Comparison of ENCODE assay signal across 16 cellular contexts in the genomic region with DNA sequence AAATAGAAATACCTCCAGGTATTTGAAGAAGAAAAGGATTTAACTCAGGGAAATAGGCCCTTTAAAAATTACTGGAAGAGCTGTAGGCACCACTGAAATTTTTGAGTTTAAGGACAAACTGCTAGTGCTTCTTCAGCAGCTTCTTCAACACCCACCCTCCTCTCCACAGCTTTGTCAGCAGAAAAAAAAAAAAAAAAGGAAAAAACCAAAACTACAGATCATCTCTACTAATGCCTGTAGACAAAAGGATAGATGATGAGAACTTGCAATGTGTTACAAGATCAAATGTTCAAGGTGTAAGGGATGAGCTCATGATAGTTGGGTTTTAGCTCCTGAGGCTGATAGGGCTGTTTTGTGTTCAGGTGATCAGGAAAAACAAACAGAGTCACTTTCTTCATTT.
"Had no signal": no experiment of that assay in that cellular context is flagged by ENCODE, and none has a peak within 500 bp of the region (broad histone marks: within the 10 kb centered on the region; RNA-seq: fewer than 3 reads in every experiment).

No MANE protein-coding gene starts in this region.

- H3K36me3 Mint-ChIP-seq: activated naive CD4-positive, alpha-beta T cell treated with anti-CD3 and anti-CD28 coated beads, Interleukin-2, amount 10 ng/mL, durations not matched to agents 7 days and 5 days; naive B cell; type B pancreatic cell had no signal

- H3K4me3 ChIP-seq: adrenal gland, cardiac muscle cell, esophagus muscularis mucosa, hepatocyte had no signal

- ATAC-seq: left lobe of liver had no signal

- H3K36me3 ChIP-seq: adrenal gland, cardiac muscle cell, esophagus muscularis mucosa had no signal

- H3K27me3 ChIP-seq: adrenal gland, cardiac muscle cell, esophagus muscularis mucosa, hepatocyte had no signal

- DNase-seq: activated CD4-positive, alpha-beta T cell treated with anti-CD3 and anti-CD28 coated beads, Interleukin-2, amount 50 U/mL, for 48 hours; activated CD4-positive, CD25-positive, alpha-beta regulatory T cell treated with anti-CD3 and anti-CD28 coated beads, Interleukin-2, amount 50 U/mL, for 72 hours; activated naive CD4-positive, alpha-beta T cell treated with anti-CD3 and anti-CD28 coated beads, Interleukin-2, amount 10 ng/mL, durations not matched to agents 7 days and 5 days; adrenal gland; islet precursor cell; naive B cell; retina; stimulated activated CD4-positive, alpha-beta T cell treated with anti-CD3 and anti-CD28 coated beads, Interleukin-15, amount 100 ng/mL, for 24 hours; stimulated activated CD4-positive, alpha-beta T cell treated with anti-CD3 and anti-CD28 coated beads, Interleukin-4, amount 100 ng/mL, for 24 hours; stimulated activated naive CD8-positive, alpha-beta T cell treated with anti-CD3 and anti-CD28 coated beads, Interleukin-15, Interleukin-2, amounts not matched to agents 100 U/mL and 50 U/mL, for 24 hours; T1000 had no signal

- H3K4me1 ChIP-seq: adrenal gland had no signal

- H3K4me3 Mint-ChIP-seq: activated naive CD4-positive, alpha-beta T cell treated with anti-CD3 and anti-CD28 coated beads, Interleukin-2, amount 10 ng/mL, durations not matched to agents 7 days and 5 days; naive B cell; type B pancreatic cell had no signal

- H3K27ac ChIP-seq: adrenal gland, cardiac muscle cell, esophagus muscularis mucosa, hepatocyte had no signal

- H3K9me3 Mint-ChIP-seq: activated naive CD4-positive, alpha-beta T cell treated with anti-CD3 and anti-CD28 coated beads, Interleukin-2, amount 10 ng/mL, durations not matched to agents 7 days and 5 days; type B pancreatic cell had no signal

- H3K27ac Mint-ChIP-seq: naive B cell, type B pancreatic cell had no signal

- H3K9me3 ChIP-seq: adrenal gland had no signal
